In the genomic region with DNA sequence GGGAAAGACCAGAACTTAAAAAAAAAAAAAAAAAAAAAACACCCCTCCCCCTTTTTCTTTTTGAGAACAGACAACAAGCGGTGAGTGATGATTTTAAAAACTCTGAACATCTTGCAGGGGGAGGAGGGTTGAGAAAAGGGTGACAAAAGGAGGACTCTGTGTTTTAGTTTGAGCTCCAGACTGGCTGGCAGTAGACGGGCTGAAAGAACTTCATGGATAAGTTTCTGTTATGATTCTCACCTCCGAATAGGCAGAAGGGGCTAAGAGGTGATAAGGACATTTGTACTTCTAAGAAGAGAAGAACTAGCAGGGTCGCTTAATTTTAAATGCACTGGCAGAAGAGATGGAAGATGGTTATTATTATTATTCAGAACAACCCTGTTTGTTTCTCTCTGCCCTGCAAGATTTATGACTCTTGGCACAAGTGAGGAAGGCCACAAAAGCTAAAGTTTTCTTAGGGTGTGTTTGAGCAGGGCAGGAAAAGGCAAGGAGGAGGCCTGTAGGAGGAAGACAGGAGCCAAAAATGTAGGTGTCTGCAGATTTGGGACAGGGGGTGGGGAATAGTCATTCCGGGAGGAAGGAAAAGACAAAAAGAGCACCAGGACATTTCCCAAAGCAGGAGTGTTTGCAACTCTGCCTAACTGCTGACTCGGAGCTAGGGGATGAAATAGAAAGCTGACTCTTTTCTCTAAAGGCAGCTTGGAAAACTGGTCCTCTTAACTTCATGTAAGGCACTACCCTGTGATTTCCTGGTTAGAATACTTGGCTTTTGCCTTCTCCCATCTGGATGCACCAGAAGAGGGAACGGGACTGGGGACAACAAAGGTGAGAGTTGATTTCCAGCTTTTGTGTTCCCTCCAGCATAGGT, we compare ENCODE assay signal across 1 cellular context.
TF ChIP-seq lines count a peak whose summit lies in the region.

No MANE protein-coding gene starts in this region.

TF ChIP-seq in A549, 52 proteins besides CTCF, POLR2A, EP300 and RAD21:
- TF ChIP-seq PHF8 (IDR thresholded peaks at IDR 0.05; ENCODE audit: borderline replicate concordance, low read depth) (no peak), HEYL (CRISPR knock-in tag; IDR thresholded peaks at IDR 0.05) (no peak), TFCP2L1 (CRISPR knock-in tag; IDR thresholded peaks at IDR 0.05) (no peak), FOSL2 (IDR thresholded peaks at IDR 0.05) (no peak), FOSL2 (CRISPR knock-in tag; IDR thresholded peaks at IDR 0.05) (no peak), CEBPB (IDR thresholded peaks at IDR 0.05) (no peak), RFX5 (IDR thresholded peaks at IDR 0.05) (no peak), FOSB (CRISPR knock-in tag; IDR thresholded peaks at IDR 0.05) (no peak), HOXB13 (CRISPR knock-in tag; IDR thresholded peaks at IDR 0.05; ENCODE audit: low read depth) (no peak), CHD2 (IDR thresholded peaks at IDR 0.05; ENCODE audit: low read length, partially characterized antibody) (no peak), CHD4 (IDR thresholded peaks at IDR 0.05; ENCODE audit: borderline replicate concordance) (no peak), KDM5A (IDR thresholded peaks at IDR 0.05) (no peak)
- TF ChIP-seq, protein P1, sequence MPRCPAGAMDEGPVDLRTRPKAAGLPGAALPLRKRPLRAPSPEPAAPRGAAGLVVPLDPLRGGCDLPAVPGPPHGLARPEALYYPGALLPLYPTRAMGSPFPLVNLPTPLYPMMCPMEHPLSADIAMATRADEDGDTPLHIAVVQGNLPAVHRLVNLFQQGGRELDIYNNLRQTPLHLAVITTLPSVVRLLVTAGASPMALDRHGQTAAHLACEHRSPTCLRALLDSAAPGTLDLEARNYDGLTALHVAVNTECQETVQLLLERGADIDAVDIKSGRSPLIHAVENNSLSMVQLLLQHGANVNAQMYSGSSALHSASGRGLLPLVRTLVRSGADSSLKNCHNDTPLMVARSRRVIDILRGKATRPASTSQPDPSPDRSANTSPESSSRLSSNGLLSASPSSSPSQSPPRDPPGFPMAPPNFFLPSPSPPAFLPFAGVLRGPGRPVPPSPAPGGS (IDR thresholded peaks at IDR 0.05): no peak
